9 cellular contexts compared by ENCODE assay signal in the genomic region with DNA sequence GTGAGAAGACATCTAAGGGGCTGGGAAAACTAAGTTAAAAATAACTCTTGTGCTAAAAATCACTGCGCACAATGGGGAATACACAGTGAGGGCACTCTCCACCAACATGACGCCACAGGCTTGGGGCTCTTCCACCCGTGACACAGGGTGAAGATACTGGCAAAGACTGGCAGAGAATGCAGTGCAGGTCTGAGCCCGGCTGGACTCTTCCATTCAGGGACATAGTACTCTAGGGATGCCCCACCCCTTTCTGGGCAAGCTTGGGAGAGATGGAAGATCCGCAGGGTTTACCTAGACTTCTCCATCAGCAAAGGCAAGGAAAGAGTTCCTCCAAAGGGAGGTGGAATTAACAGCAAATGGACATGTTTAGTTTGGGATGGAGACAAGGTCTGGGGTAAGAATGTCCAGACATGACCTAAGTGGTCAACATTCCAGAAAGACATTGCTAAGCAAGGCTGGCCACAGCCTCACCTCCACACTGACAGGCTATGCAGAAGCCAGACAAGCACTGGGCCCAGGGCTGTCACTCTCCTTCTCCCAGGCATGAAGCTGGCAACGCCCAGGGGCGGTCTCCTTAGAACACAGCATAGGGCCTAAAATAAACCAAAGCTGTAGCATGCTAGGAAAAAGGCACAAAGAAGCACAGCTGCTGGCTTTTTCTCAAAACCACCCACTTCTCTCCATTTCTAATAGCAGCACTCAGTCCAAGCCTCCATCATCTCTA. TPM values are rescaled to one million over a fixed set of nuclear protein-coding genes. Genes with fewer than 3 reads are reported as not detected.
DNase-seq lines count a peak whose midpoint lies in the region; ATAC-seq and TF ChIP-seq lines count a peak whose summit lies in the region.
"Had no signal": no experiment of that assay in that cellular context is flagged by ENCODE, and none has a peak within 500 bp of the region (broad histone marks: within the 10 kb centered on the region; RNA-seq: fewer than 3 reads in every experiment).

No MANE protein-coding gene starts in this region.

- TF ChIP-seq POLR2A in body of pancreas (IDR thresholded peaks at IDR 0.05), result no peak

- ATAC-seq in body of pancreas (peak; percentile 30), right cardiac atrium (peak; percentile 79 to 81), sciatic nerve (peak; percentile 29), HG03045 (IDR thresholded peaks at IDR 0.05; ENCODE audit: unreplicated experiment) (no peak), PC-3 (no peak)

- H3K4me1 ChIP-seq in body of pancreas, result peaks cover 85% of the 10 kb centered on the region
- peaks cover 52% of the 10 kb centered on the region for H3K4me1 ChIP-seq in right cardiac atrium (ENCODE audit: control insufficient read depth, insufficient read depth, low read length)
- H3K4me1 ChIP-seq in PC-3 (ENCODE audit: insufficient read depth, low read length), result no peaks in the 10 kb centered on the region

- H3K27ac ChIP-seq in body of pancreas (peak overlapping the region; percentile 14 to 60 (median 48)), right cardiac atrium (ENCODE audit: low read length) (peak overlapping the region; percentile 78), PC-3 (ENCODE audit: low read length) (no peak overlapping the region)
- H3K27ac ChIP-seq: SJSA1 had no signal

- H3K9me3 ChIP-seq in body of pancreas (no peaks in the 10 kb centered on the region), right cardiac atrium (ENCODE audit: control insufficient read depth, low read length) (no peaks in the 10 kb centered on the region), PC-3 (ENCODE audit: low read length) (no peaks in the 10 kb centered on the region)
- H3K9me3 ChIP-seq: SJSA1 had no signal

- no peak overlapping the region for H2AFZ ChIP-seq in PC-3 (ENCODE audit: low read length)

- no peaks in the 10 kb centered on the region for H3K79me2 ChIP-seq in PC-3 (ENCODE audit: low read length)

- H3K4me3 ChIP-seq in body of pancreas, result no peak overlapping the region
- no peak overlapping the region for H3K4me3 ChIP-seq in right cardiac atrium (ENCODE audit: low read length)
- H3K4me3 ChIP-seq in PC-3 (ENCODE audit: low read length), result no peak overlapping the region
- H3K4me3 ChIP-seq: SJSA1 had no signal

- no peak overlapping the region for H3K9ac ChIP-seq in PC-3 (ENCODE audit: low read length)

- H3K36me3 ChIP-seq in body of pancreas (replicated peaks in 1 of 2; ENCODE audit: insufficient read depth in 1 of 2, low read depth in 2 of 2) (no peaks in the 10 kb centered on the region), PC-3 (ENCODE audit: low read depth, low read length) (peaks cover 6% of the 10 kb centered on the region)

- no TSS peak for BruUV-seq in PC-3 (replicated peaks; lab: Mats Ljungman, UMichigan)

- H3F3A ChIP-seq in PC-3 (ENCODE audit: low read length, unreplicated experiment), result no peaks in the 10 kb centered on the region

- DNase-seq in EH (ENCODE audit: low read depth), result peak; percentile 65
- DNase-seq in body of pancreas, result peak; percentile 36 to 51 (median 48)
- DNase-seq in right cardiac atrium, result peak; percentile 82 to 93 (median 87)
- DNase-seq in sciatic nerve (ENCODE audit: low spot score), result no peak
- no peak for DNase-seq in NAMALWA (ENCODE audit: low spot score)
- no peak for DNase-seq in PC-3
- DNase-seq in COR-L47 (lab: John Stamatoyannopoulos, UW), result no peak

- TF ChIP-seq CTCF in body of pancreas (IDR thresholded peaks at IDR 0.05), result no peak
- TF ChIP-seq CTCF in PC-3 (conservative IDR thresholded peaks at IDR 0.05; ENCODE audit: low read depth, low read length), result no peak

- no peaks in the 10 kb centered on the region for H3K9me2 ChIP-seq in PC-3 (replicated peaks; ENCODE audit: low read length)

- no peaks in the 10 kb centered on the region for H4K20me1 ChIP-seq in PC-3 (ENCODE audit: low read length)

- CTCF ChIA-PET in PC-3 (lab: Charles Lee), result interaction anchor here (0.9 kb wide), 1 partner anchor 11 kb away, joined by 6 read pairs; no protein-coding TSS in a partner anchor

- POLR2A ChIA-PET in PC-3 (lab: Charles Lee; ENCODE audit: unreplicated experiment), result no interaction called here

- H3K4me2 ChIP-seq in PC-3 (ENCODE audit: low read length), result no peak overlapping the region

- H3K27me3 ChIP-seq in body of pancreas (no peaks in the 10 kb centered on the region), right cardiac atrium (ENCODE audit: control insufficient read depth, insufficient read depth) (no peaks in the 10 kb centered on the region), PC-3 (ENCODE audit: low read length) (no peaks in the 10 kb centered on the region)
- H3K27me3 ChIP-seq: SJSA1 had no signal

- 64 to 72% methylated on average over 7 of the region's 7 CpGs for WGBS in body of pancreas, 2 donors
- WGBS in right cardiac atrium, result 43% methylated on average over 7 of the region's 7 CpGs

- intact Hi-C loops in body of pancreas (cut with DNase I) (no loop called here), right cardiac atrium (cut with DNase I) (loop anchor here (10.0 kb wide), 3 partner anchors 110 to 230 kb away; a partner anchor contains a TSS), sciatic nerve (cut with DNase I) (no loop called here), PC-3 (cut with micrococcal nuclease) (no loop called here)

RNA-seq across cellular contexts. Expression of a gene that starts 28.1 kb away (rescaled TPM):
- total RNA-seq in body of pancreas (100 to 1,000 TPM in 1 of 2 donors, 10 to 100 TPM in 1; 77.6 to 104 TPM), right cardiac atrium (10 to 100 TPM; 36.9 to 47.4 (median 39.1) TPM), sciatic nerve (60.6 TPM), PC-3 (2014; rRNA removed) (77.3 TPM in 2 replicates)
- 20.7 TPM for polyA plus RNA-seq in right cardiac atrium

Comparison
In these comparisons a context has a peak if more than half of its experiments do, and no peak if none do; other contexts are left out.
1. DNase-seq: peak in EH (single experiment), body of pancreas (4 of 4) and right cardiac atrium (3 of 3); none in sciatic nerve (single experiment), NAMALWA (single experiment), PC-3 (single experiment) and COR-L47 (single experiment).
2. ATAC-seq: peak in body of pancreas (single experiment), right cardiac atrium (2 of 2) and sciatic nerve (single experiment); none in HG03045 (single experiment) and PC-3 (single experiment).
3. intact Hi-C loops: an anchor here in right cardiac atrium (10.0 kb wide); none called in body of pancreas, sciatic nerve and PC-3.